Comparison of ENCODE assay signal across 22 cellular contexts in the genomic region with DNA sequence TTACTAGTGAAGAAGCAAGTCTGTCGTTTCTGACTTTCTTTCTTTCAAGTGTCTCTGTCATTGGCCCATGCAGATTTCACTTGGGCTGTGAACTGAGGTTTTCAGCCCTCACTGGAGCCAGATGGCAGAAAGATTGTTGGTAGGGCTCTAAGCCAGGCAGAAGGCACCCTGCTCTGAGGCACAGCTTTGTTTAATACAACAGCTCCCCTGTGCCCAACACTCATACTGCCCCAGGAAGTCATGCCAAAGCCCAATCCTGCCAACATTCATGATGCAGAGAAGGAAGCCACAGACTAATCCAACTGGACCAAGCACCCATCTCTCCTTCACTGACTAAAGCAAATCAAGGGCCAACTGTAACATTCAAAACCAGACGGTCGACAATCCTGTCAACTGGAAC.
"Had no signal": no experiment of that assay in that cellular context is flagged by ENCODE, and none has a peak within 500 bp of the region (broad histone marks: within the 10 kb centered on the region; RNA-seq: fewer than 3 reads in every experiment).

No MANE protein-coding gene starts in this region.

- H3K4me1 Mint-ChIP-seq: activated CD4-positive, alpha-beta T cell treated with anti-CD3 and anti-CD28 coated beads for 36 hours; activated naive CD4-positive, alpha-beta T cell treated with anti-CD3 and anti-CD28 coated beads, Interleukin-2, amount 50 U/mL, for 24 hours; activated T-helper 17 cell treated with anti-CD3 and anti-CD28 coated beads, Interleukin-2, amount 50 U/mL, for 72 hours; naive thymus-derived CD8-positive, alpha-beta T cell; T-cell had no signal

- H3K36me3 ChIP-seq: brain microvascular endothelial cell, esophagus squamous epithelium, neutrophil, prostate gland, sigmoid colon, suprapubic skin, WERI-Rb-1 had no signal

- H3K9me3 ChIP-seq: esophagus squamous epithelium, mucosa of descending colon, neutrophil, prostate gland, sigmoid colon, suprapubic skin had no signal

- H3K27ac Mint-ChIP-seq: activated CD4-positive, alpha-beta T cell treated with anti-CD3 and anti-CD28 coated beads for 36 hours; activated CD8-positive, alpha-beta T cell treated with anti-CD3 and anti-CD28 coated beads, Interleukin-2, amount 10 ng/mL, durations not matched to agents 7 days and 5 days; activated naive CD4-positive, alpha-beta T cell treated with anti-CD3 and anti-CD28 coated beads, Interleukin-2, amount 50 U/mL, for 24 hours; activated T-helper 17 cell treated with anti-CD3 and anti-CD28 coated beads, Interleukin-2, amount 50 U/mL, for 72 hours; naive thymus-derived CD8-positive, alpha-beta T cell; T-cell; type B pancreatic cell had no signal

- H3K9me3 Mint-ChIP-seq: activated naive CD4-positive, alpha-beta T cell treated with anti-CD3 and anti-CD28 coated beads, Interleukin-2, amount 50 U/mL, for 24 hours; activated T-helper 17 cell treated with anti-CD3 and anti-CD28 coated beads, Interleukin-2, amount 50 U/mL, for 72 hours; naive thymus-derived CD8-positive, alpha-beta T cell; T-cell had no signal

- H3K4me1 ChIP-seq: esophagus squamous epithelium, foreskin keratinocyte, prostate gland, sigmoid colon, suprapubic skin had no signal

- H3K4me3 ChIP-seq: esophagus squamous epithelium, lung, mucosa of descending colon, prostate gland, sigmoid colon, SK-N-MC, suprapubic skin had no signal

- DNase-seq: activated CD4-positive, alpha-beta T cell treated with anti-CD3 and anti-CD28 coated beads for 36 hours; activated CD8-positive, alpha-beta T cell treated with anti-CD3 and anti-CD28 coated beads, Interleukin-2, amount 10 ng/mL, durations not matched to agents 7 days and 5 days; amniotic stem cell; brain microvascular endothelial cell; esophagus squamous epithelium; foreskin keratinocyte; kidney glomerular epithelial cell; mucosa of descending colon; naive thymus-derived CD8-positive, alpha-beta T cell; sigmoid colon; stimulated activated naive CD4-positive, alpha-beta T cell; T-cell; T1000; WERI-Rb-1 had no signal

- H3K4me3 Mint-ChIP-seq: activated CD4-positive, alpha-beta T cell treated with anti-CD3 and anti-CD28 coated beads for 36 hours; activated CD8-positive, alpha-beta T cell treated with anti-CD3 and anti-CD28 coated beads, Interleukin-2, amount 10 ng/mL, durations not matched to agents 7 days and 5 days; activated naive CD4-positive, alpha-beta T cell treated with anti-CD3 and anti-CD28 coated beads, Interleukin-2, amount 50 U/mL, for 24 hours; activated T-helper 17 cell treated with anti-CD3 and anti-CD28 coated beads, Interleukin-2, amount 50 U/mL, for 72 hours; naive thymus-derived CD8-positive, alpha-beta T cell; T-cell; type B pancreatic cell had no signal

- H3K27me3 ChIP-seq: brain microvascular endothelial cell, esophagus squamous epithelium, foreskin keratinocyte, neutrophil, sigmoid colon, suprapubic skin had no signal

- H3K27ac ChIP-seq: brain microvascular endothelial cell, esophagus squamous epithelium, foreskin keratinocyte, neutrophil, prostate gland, sigmoid colon, SK-N-MC, suprapubic skin, WERI-Rb-1 had no signal

- H3K27me3 Mint-ChIP-seq: activated CD4-positive, alpha-beta T cell treated with anti-CD3 and anti-CD28 coated beads for 36 hours; activated naive CD4-positive, alpha-beta T cell treated with anti-CD3 and anti-CD28 coated beads, Interleukin-2, amount 50 U/mL, for 24 hours; activated T-helper 17 cell treated with anti-CD3 and anti-CD28 coated beads, Interleukin-2, amount 50 U/mL, for 72 hours; type B pancreatic cell had no signal

- H3K36me3 Mint-ChIP-seq: activated naive CD4-positive, alpha-beta T cell treated with anti-CD3 and anti-CD28 coated beads, Interleukin-2, amount 50 U/mL, for 24 hours; naive thymus-derived CD8-positive, alpha-beta T cell; T-cell; type B pancreatic cell had no signal
